Comparison of ENCODE assay signal across 24 cellular contexts in genomic region chr7:110909102-110909501, GRCh38.
"Had no signal": no experiment of that assay in that cellular context is flagged by ENCODE, and none has a peak within 500 bp of the region (broad histone marks: within the 10 kb centered on the region; RNA-seq: fewer than 3 reads in every experiment).

No MANE protein-coding gene starts in this region.

- FAIRE-seq: astrocyte had no signal

- H3K27ac ChIP-seq: epithelial cell of prostate, neutrophil, parathyroid adenoma, spleen, thoracic aorta, vagina had no signal

- H3K9ac ChIP-seq: parathyroid adenoma had no signal

- H3K36me3 ChIP-seq: gastroesophageal sphincter, neutrophil, spleen, thoracic aorta, vagina had no signal

- H3K9me3 ChIP-seq: gastroesophageal sphincter, neutrophil, thoracic aorta, vagina had no signal

- H3K27me3 ChIP-seq: gastroesophageal sphincter, neutrophil, spleen, vagina had no signal

- H3K4me1 ChIP-seq: parathyroid adenoma, spleen, vagina had no signal

- H3K4me3 ChIP-seq: gastroesophageal sphincter, spleen, thoracic aorta, vagina had no signal

- ATAC-seq: activated CD4-positive, alpha-beta T cell treated with anti-CD3 and anti-CD28 coated beads for 36 hours; activated T-cell treated with anti-CD3 and anti-CD28 coated beads, Interleukin-2, amount 50 U/mL, for 4 hours; gastroesophageal sphincter had no signal

- DNase-seq: activated B cell treated with CpG ODN at 0.5 μM for 24 hours; activated CD4-positive, alpha-beta T cell treated with anti-CD3 and anti-CD28 coated beads for 36 hours; activated CD4-positive, alpha-beta T cell treated with anti-CD3 and anti-CD28 coated beads, Interleukin-2, amount 50 U/mL, for 4 hours; activated CD8-positive, alpha-beta memory T cell treated with anti-CD3 and anti-CD28 coated beads for 24 hours; activated CD8-positive, alpha-beta memory T cell treated with anti-CD3 and anti-CD28 coated beads, Interleukin-2, amount 50 U/mL, for 4 hours; activated naive CD4-positive, alpha-beta T cell treated with Interleukin-2 at 50 U/mL for 16 hours; activated naive CD8-positive, alpha-beta T cell treated with anti-CD3 and anti-CD28 coated beads for 36 hours; activated T-cell treated with anti-CD3 and anti-CD28 coated beads, Interleukin-2, amount 50 U/mL, for 4 hours; cerebellar nuclear complex; cortex of kidney; endodermal cell; head of caudate nucleus; hypothalamus; spleen; stimulated activated CD4-positive, alpha-beta T cell treated with anti-CD3 and anti-CD28 coated beads, Interleukin-4, amount 100 ng/mL, for 24 hours; stimulated activated naive CD4-positive, alpha-beta T cell treated with Interleukin-2 at 50 U/mL for 16 hours; T-helper 9 cell had no signal
